In the genomic region with DNA sequence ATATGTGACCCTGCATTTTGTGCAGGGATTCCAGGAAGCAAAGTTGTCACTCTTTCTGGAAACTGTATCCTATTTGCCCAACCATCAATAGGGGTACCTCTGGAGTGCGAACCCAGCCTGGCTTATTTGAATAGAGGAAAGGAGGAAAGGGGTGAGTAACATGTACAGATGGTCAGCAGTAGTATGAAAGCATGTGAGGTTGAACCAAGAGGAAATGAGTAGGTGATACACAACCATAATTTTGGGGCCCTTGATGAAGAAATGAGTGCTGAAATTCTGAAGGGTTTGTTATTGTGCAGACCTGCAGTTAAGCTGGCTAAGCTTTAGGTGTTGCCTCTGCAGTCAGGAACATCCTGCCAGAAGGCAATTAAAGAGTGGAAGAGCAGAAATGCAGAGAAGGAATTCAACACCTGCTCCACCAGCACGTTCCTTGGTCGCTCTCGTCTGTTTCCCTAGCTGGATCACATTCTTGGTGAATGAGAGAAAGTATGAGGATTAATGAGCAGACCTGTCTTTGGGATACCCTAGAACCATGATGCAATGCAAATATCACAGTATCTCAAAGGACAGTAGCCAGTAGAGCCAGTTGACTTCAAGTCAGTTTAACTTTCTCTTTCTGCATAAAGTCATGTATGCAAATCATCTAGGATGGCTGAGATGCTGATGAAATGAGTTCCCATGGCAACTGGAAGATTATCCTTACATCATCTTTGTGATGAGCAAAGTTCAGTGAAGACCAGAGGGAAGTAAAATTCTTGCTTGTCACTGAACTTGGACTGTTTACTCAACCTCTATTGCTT, we compare ENCODE assay signal across 27 cellular contexts. TPM values are rescaled to one million over a fixed set of nuclear protein-coding genes. Genes with fewer than 3 reads are reported as not detected.
DNase-seq lines count a peak whose midpoint lies in the region; ATAC-seq, FAIRE-seq and TF ChIP-seq lines count a peak whose summit lies in the region.
"Had no signal": no experiment of that assay in that cellular context is flagged by ENCODE, and none has a peak within 500 bp of the region (broad histone marks: within the 10 kb centered on the region; RNA-seq: fewer than 3 reads in every experiment).

No MANE protein-coding gene starts in this region.

- no peaks in the 10 kb centered on the region for H3K79me2 ChIP-seq in keratinocyte (ENCODE audit: control insufficient read depth, insufficient read depth, low read length)

- no peak overlapping the region for H3K27ac Mint-ChIP-seq in glutamatergic neuron (ENCODE audit: unreplicated experiment)
- H3K27ac Mint-ChIP-seq: neural progenitor cell; stimulated activated memory B cell treated with anti-CD40 and anti-IgM and Interleukin-4, amounts not matched to agents 10 μg/mL and 1 μg/mL and 100 μg/mL, for 72 hours had no signal

- H3K27me3 ChIP-seq in keratinocyte (ENCODE audit: control insufficient read depth, extremely low read depth, insufficient read depth, low read length) = no peaks in the 10 kb centered on the region
- H3K27me3 ChIP-seq: body of pancreas, neural progenitor cell, tibial nerve had no signal

- H3K9me3 Mint-ChIP-seq in glutamatergic neuron (ENCODE audit: unreplicated experiment) = peaks cover 2% of the 10 kb centered on the region
- H3K9me3 Mint-ChIP-seq: stimulated activated memory B cell treated with anti-CD40 and anti-IgM and Interleukin-4, amounts not matched to agents 10 μg/mL and 1 μg/mL and 100 μg/mL, for 72 hours had no signal

- ATAC-seq in HG03342 (IDR thresholded peaks at IDR 0.05; ENCODE audit: unreplicated experiment) (peak; percentile 60), HG03439 (IDR thresholded peaks at IDR 0.05; ENCODE audit: unreplicated experiment) (no peak), GM21723 (IDR thresholded peaks at IDR 0.05; ENCODE audit: unreplicated experiment) (no peak)
- ATAC-seq: body of pancreas; stimulated activated memory B cell treated with anti-CD40 and anti-IgM and Interleukin-4, amounts not matched to agents 10 μg/mL and 1 μg/mL and 100 μg/mL, for 72 hours had no signal

- H4K20me1 ChIP-seq in keratinocyte (ENCODE audit: control insufficient read depth, extremely low read depth, insufficient read depth, low read length) = no peaks in the 10 kb centered on the region

- H3K4me3 ChIP-seq in keratinocyte (ENCODE audit: control insufficient read depth in 2 of 3, extremely low read depth in 1 of 3, insufficient read depth in 2 of 3, low read depth in 1 of 3, low read length in 3 of 3) = no peak overlapping the region
- H3K4me3 ChIP-seq: body of pancreas, neural progenitor cell, tibial nerve had no signal

- H3K4me1 ChIP-seq in keratinocyte (ENCODE audit: control insufficient read depth, extremely low read depth, insufficient read depth, low read length) = peaks cover 32% of the 10 kb centered on the region
- H3K4me1 ChIP-seq: body of pancreas, neural progenitor cell, tibial nerve had no signal

- dilution Hi-C loops in keratinocyte (cut with MboI; ENCODE audit: extremely low pct_ligation_motif_present, low sequenced_read_pairs) = no loop called here

- DNase-seq in GM18507 (ENCODE audit: extremely low spot score, insufficient read length, low read depth) (no peak), SKM-1 treated with dmso at 0.1 percent for 144 hours (lab: John Stamatoyannopoulos, UW; ENCODE audit: unreplicated experiment) (peak; percentile 70), keratinocyte (ENCODE audit: low read depth, low spot score) (no peak), glutamatergic neuron (no peak), NCI-H1417 treated with DMSO at 0.1 percent for 48 hours (lab: John Stamatoyannopoulos, UW) (no peak)
- DNase-seq: activated CD4-positive, alpha-beta T cell treated with anti-CD3 and anti-CD28 coated beads for 4 hours; activated naive CD4-positive, alpha-beta T cell treated with anti-CD3 and anti-CD28 coated beads, Interleukin-2, amount 50 U/mL, for 16 hours; activated T-cell treated with anti-CD3 and anti-CD28 coated beads for 4 hours; body of pancreas; dermis blood vessel endothelial cell; erythroblast; GOT3; head of caudate nucleus; kidney; NCI-H1930; NCI-H446 treated with DMSO at 0.1 percent for 48 hours; stimulated activated CD4-positive, alpha-beta T cell treated with anti-CD3 and anti-CD28 coated beads, Interleukin-12 subunit alpha, Interleukin-12 subunit beta, amount 100 ng/mL, for 4 hours; T1000 had no signal

- no peak overlapping the region for H3K4me3 Mint-ChIP-seq in glutamatergic neuron (ENCODE audit: unreplicated experiment)
- H3K4me3 Mint-ChIP-seq: neural progenitor cell; stimulated activated memory B cell treated with anti-CD40 and anti-IgM and Interleukin-4, amounts not matched to agents 10 μg/mL and 1 μg/mL and 100 μg/mL, for 72 hours had no signal

- no peak overlapping the region for H2AFZ ChIP-seq in keratinocyte (ENCODE audit: control insufficient read depth, low read length)
- H2AFZ ChIP-seq: neural progenitor cell had no signal

- H3K9ac ChIP-seq in keratinocyte (ENCODE audit: control insufficient read depth, extremely low read depth, insufficient read depth, low read length) = no peak overlapping the region
- H3K9ac ChIP-seq: neural progenitor cell had no signal

- peaks cover 5% of the 10 kb centered on the region for H3K36me3 Mint-ChIP-seq in glutamatergic neuron (ENCODE audit: unreplicated experiment)
- H3K36me3 Mint-ChIP-seq: neural progenitor cell had no signal

- no peak overlapping the region for H3K4me2 ChIP-seq in keratinocyte (ENCODE audit: control insufficient read depth, extremely low read depth, insufficient read depth, low read depth, low read length)
- H3K4me2 ChIP-seq: neural progenitor cell had no signal

- no peaks in the 10 kb centered on the region for H3K4me1 Mint-ChIP-seq in glutamatergic neuron (ENCODE audit: low read depth, unreplicated experiment)
- H3K4me1 Mint-ChIP-seq: neural progenitor cell had no signal

- no peak overlapping the region for H3K27ac ChIP-seq in keratinocyte (ENCODE audit: control insufficient read depth, insufficient read depth, low read length)
- H3K27ac ChIP-seq: body of pancreas, neural progenitor cell, tibial nerve had no signal

- peaks cover 4% of the 10 kb centered on the region for H3K27me3 Mint-ChIP-seq in glutamatergic neuron (ENCODE audit: unreplicated experiment)
- H3K27me3 Mint-ChIP-seq: stimulated activated memory B cell treated with anti-CD40 and anti-IgM and Interleukin-4, amounts not matched to agents 10 μg/mL and 1 μg/mL and 100 μg/mL, for 72 hours had no signal

- TF ChIP-seq CTCF in keratinocyte (optimal IDR thresholded peaks at IDR 0.05 in 1 of 3, IDR thresholded peaks at IDR 0.05 in 1 of 3, conservative IDR thresholded peaks at IDR 0.05 in 1 of 3; ENCODE audit: extremely low read depth in 1 of 3, insufficient read depth in 2 of 3, low read length in 3 of 3) = no peak
- no peak for TF ChIP-seq CTCF in glutamatergic neuron (IDR thresholded peaks at IDR 0.05; ENCODE audit: partially characterized antibody, unreplicated experiment)

- FAIRE-seq in GM18507 (lab: Jason Lieb, UNC) (peak; percentile 57), keratinocyte (lab: Jason Lieb, UNC) (peak; percentile 89)
- FAIRE-seq: GM12892, kidney had no signal

- H3K9me3 ChIP-seq in keratinocyte (ENCODE audit: control insufficient read depth, low read depth, low read length) = peaks cover 3% of the 10 kb centered on the region

- H3K9me1 ChIP-seq in keratinocyte (ENCODE audit: control insufficient read depth, extremely low read depth, insufficient read depth, low read length) = no peaks in the 10 kb centered on the region

- no peaks in the 10 kb centered on the region for H3K36me3 ChIP-seq in keratinocyte (ENCODE audit: control insufficient read depth in 2 of 2, extremely low read depth in 1 of 2, insufficient read depth in 2 of 2, low read length in 2 of 2)
- H3K36me3 ChIP-seq: neural progenitor cell, tibial nerve had no signal

RNA-seq across cellular contexts. Expression of a gene that starts 13.2 kb away (rescaled TPM):
- not detected in 3 replicates for polyA plus RNA-seq in keratinocyte
- not detected for polyA plus RNA-seq in keratinocyte (2011; ENCODE audit: low read depth)
- not detected in 2 replicates for polyA plus RNA-seq in keratinocyte (2011; cell fraction: cytosol; rRNA removed)
- polyA plus RNA-seq in keratinocyte (2011; cell fraction: nucleus; rRNA removed) = 0.08 TPM in 1 of 2 replicates, not detected in the other
- polyA plus RNA-seq in keratinocyte (2012; ENCODE audit: low replicate concordance) = not detected in 2 replicates
- not detected in 3 replicates for polyA minus RNA-seq in keratinocyte
- not detected for polyA minus RNA-seq in keratinocyte (2011; cell fraction: cytosol; rRNA and poly(A)+ RNA removed)
- polyA minus RNA-seq in keratinocyte (2011; cell fraction: nucleus; rRNA and poly(A)+ RNA removed) = not detected in 2 replicates
- not detected for total RNA-seq in glutamatergic neuron (ENCODE audit: unreplicated experiment)
- total RNA-seq: body of pancreas, dermis blood vessel endothelial cell, G401, kidney, SK-MEL-5, tibial nerve had no signal
